Comparison of ENCODE assay signal across 9 cellular contexts in the genomic region with DNA sequence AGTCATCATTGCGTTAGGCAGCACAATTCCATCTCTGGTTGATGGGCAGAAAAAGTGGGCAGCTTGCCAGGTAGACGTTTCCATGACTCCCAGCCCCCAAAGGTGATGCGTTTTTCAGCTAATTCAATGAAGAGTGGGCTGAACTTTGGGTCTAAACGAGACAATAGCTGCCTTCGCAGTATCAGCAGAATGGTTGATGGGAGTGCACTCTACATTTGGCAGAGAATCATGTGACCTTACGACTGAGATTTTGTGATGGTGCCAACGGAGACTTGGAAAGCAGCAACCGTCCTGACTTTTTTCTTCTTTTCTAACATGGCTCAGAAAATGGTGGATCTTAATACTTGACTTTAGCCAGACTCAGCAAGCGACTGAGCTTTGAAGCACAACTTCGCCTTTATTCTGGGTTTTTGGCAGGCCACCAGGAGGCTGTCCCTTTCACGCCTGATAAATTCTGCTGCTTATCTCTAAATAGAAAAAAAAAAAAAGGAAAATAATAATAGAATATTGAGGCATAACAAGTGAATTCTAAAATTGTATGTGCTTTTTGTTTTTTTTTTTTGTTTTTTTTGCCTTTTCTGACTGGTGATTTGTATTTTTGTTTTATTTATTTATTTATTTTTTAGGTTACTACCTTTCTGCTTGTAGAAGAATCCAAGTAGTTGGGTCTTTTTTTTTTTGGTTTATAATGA.
A peak's percentile ranks its signal among the peaks of the same experiment; 100 is the strongest.
DNase-seq lines count a peak whose midpoint lies in the region; ATAC-seq lines count a peak whose summit lies in the region.
"Had no signal": no experiment of that assay in that cellular context is flagged by ENCODE, and none has a peak within 500 bp of the region (broad histone marks: within the 10 kb centered on the region; RNA-seq: fewer than 3 reads in every experiment).

No MANE protein-coding gene starts in this region.

- no peaks in the 10 kb centered on the region for H3K4me1 ChIP-seq in aorta (ENCODE audit: control insufficient read depth in 1 of 2, insufficient read depth in 2 of 2, low read length in 2 of 2)

- intact Hi-C loops in aorta (cut with DNase I), result loop anchor here (5.0 kb wide), 2 partner anchors 38 to 53 kb away; no protein-coding TSS in a partner anchor

- H3K4me3 ChIP-seq in aorta (ENCODE audit: low read length in 2 of 2), result peak overlapping the region; percentile 58 to 98
- H3K4me3 ChIP-seq: BLaER1 treated with 17β-estradiol and CSF1 and Interleukin-3, amounts not matched to agents 10 nM and 100 nM had no signal

- ATAC-seq in aorta (ENCODE audit: low FRiP score) (peak; percentile 81), HG02852 (IDR thresholded peaks at IDR 0.05; ENCODE audit: unreplicated experiment) (no peak)

- H3K36me3 ChIP-seq in aorta (ENCODE audit: control insufficient read depth in 1 of 2, insufficient read depth in 2 of 2, low read length in 1 of 2), result no peaks in the 10 kb centered on the region
- H3K36me3 ChIP-seq: BLaER1 treated with 17β-estradiol and CSF1 and Interleukin-3, amounts not matched to agents 10 nM and 100 nM had no signal

- peak; percentile 27 for DNase-seq in NCI-H748 (lab: John Stamatoyannopoulos, UW; ENCODE audit: unreplicated experiment)
- DNase-seq in NCI-H748 treated with DMSO at 0.1 percent for 48 hours (lab: John Stamatoyannopoulos, UW), result no peak
- peak; percentile 78 to 81 for DNase-seq in dermis microvascular lymphatic vessel endothelial cell (ENCODE audit: low read depth in 2 of 2)
- peak; percentile 52 to 84 for DNase-seq in lung microvascular endothelial cell (ENCODE audit: low read depth in 2 of 2)
- peak; percentile 72 to 79 for DNase-seq in aorta
- DNase-seq in activated CD4-positive, alpha-beta T cell treated with anti-CD3 and anti-CD28 coated beads, Interleukin-2, amount 50 U/mL, for 48 hours, result no peak
- no peak for DNase-seq in NAMALWA (ENCODE audit: low spot score)

- no peaks in the 10 kb centered on the region for H3K27me3 ChIP-seq in aorta (ENCODE audit: control insufficient read depth in 1 of 2, insufficient read depth in 2 of 2, low read length in 1 of 2)
- H3K27me3 ChIP-seq: BLaER1 treated with 17β-estradiol and CSF1 and Interleukin-3, amounts not matched to agents 10 nM and 100 nM had no signal

- H3K27ac ChIP-seq in aorta (ENCODE audit: low read depth in 1 of 2, low read length in 2 of 2), result peak overlapping the region; percentile 59 to 95
- H3K27ac ChIP-seq: BLaER1 treated with 17β-estradiol and CSF1 and Interleukin-3, amounts not matched to agents 10 nM and 100 nM had no signal

- H3K9me3 ChIP-seq in aorta (ENCODE audit: control insufficient read depth, low read length), result no peaks in the 10 kb centered on the region
- H3K9me3 ChIP-seq: BLaER1 treated with 17β-estradiol and CSF1 and Interleukin-3, amounts not matched to agents 10 nM and 100 nM had no signal

- 2 to 7% methylated on average over 11 of the region's 11 CpGs for WGBS in aorta, 2 donors

Comparison
In these comparisons a context has a peak if more than half of its experiments do, and no peak if none do; other contexts are left out.
1. DNase-seq: peak in NCI-H748 (single experiment), dermis microvascular lymphatic vessel endothelial cell (2 of 2), lung microvascular endothelial cell (2 of 2) and aorta (2 of 2); none in NCI-H748 treated with DMSO at 0.1 percent for 48 hours (single experiment), activated CD4-positive, alpha-beta T cell treated with anti-CD3 and anti-CD28 coated beads, Interleukin-2, amount 50 U/mL, for 48 hours (0 of 2) and NAMALWA (single experiment).